ENCODE assay signal across 17 cellular contexts in the genomic region with DNA sequence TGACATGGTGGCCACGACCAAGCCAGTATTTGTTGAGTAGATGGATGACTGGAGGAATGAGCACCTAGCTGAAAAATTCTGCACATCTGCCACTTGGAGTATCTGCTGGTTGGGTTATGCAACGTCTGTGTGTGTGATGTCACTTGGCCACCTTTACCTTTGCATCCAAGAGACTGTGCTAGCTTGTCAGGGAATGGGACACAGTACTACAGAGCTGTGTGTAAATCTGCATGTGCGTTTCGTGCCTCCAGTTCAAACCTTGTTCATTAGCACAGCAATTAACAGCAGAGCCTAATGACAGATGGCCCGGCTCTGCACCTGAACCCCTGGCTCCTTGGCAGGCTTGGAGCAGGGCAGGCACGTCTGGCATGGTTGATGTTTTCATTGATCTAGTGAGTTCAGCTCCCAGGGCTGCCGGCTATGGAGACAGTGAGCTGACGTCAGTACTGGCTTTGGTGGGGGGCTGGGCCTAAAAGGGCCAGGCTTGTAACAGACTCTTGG.
DNase-seq lines count a peak whose midpoint lies in the region; ATAC-seq, FAIRE-seq and TF ChIP-seq lines count a peak whose summit lies in the region.
"Had no signal": no experiment of that assay in that cellular context is flagged by ENCODE, and none has a peak within 500 bp of the region (broad histone marks: within the 10 kb centered on the region; RNA-seq: fewer than 3 reads in every experiment).

No MANE protein-coding gene starts in this region.

- no peak for TF ChIP-seq CTCF in Caco-2 (IDR thresholded peaks at IDR 0.05; ENCODE audit: insufficient read depth in 1 of 2, low read depth in 1 of 2, low read length in 1 of 2, severe bottlenecking in 1 of 2, unreplicated experiment in 1 of 2)

- no peaks in the 10 kb centered on the region for H3K36me3 ChIP-seq in Caco-2 (ENCODE audit: control insufficient read depth, insufficient read depth, low read length)
- peaks cover 0 to 2% of the 10 kb centered on the region in 2 donors for H3K36me3 ChIP-seq in neuronal stem cell (replicated peaks in 1 of 2; ENCODE audit: control insufficient read depth in 2 of 2, insufficient read depth in 2 of 2, low read length in 2 of 2)
- H3K36me3 ChIP-seq in SJCRH30, result no peaks in the 10 kb centered on the region
- H3K36me3 ChIP-seq: esophagus muscularis mucosa, neural progenitor cell had no signal

- DNase-seq in Caco-2 (peak; percentile 46 to 66), SK-N-DZ (ENCODE audit: low spot score) (peak; percentile 24), frontal cortex (ENCODE audit: low spot score in 2 of 2) (peak; percentile 24 to 44), neuronal stem cell (ENCODE audit: low spot score) (no peak), HuH-7 (ENCODE audit: low spot score) (no peak), DMS153 treated with DMSO at 0.1 percent for 48 hours (lab: John Stamatoyannopoulos, UW; ENCODE audit: unreplicated experiment) (no peak), SJCRH30 (no peak)
- DNase-seq: activated CD4-positive, alpha-beta T cell treated with anti-CD3 and anti-CD28 coated beads for 4 hours; AML-193; central memory CD4-positive, alpha-beta T cell; KBM-7; NCI-H187 treated with DMSO at 0.1 percent for 48 hours had no signal

- H4K91ac ChIP-seq in neuronal stem cell (ENCODE audit: low read depth, low read length, poor library complexity), result no peak overlapping the region

- peaks cover 23% of the 10 kb centered on the region for H3K36me3 Mint-ChIP-seq in Caco-2 (ENCODE audit: insufficient read depth, unreplicated experiment)

- H3K9me3 Mint-ChIP-seq in Caco-2 (ENCODE audit: unreplicated experiment), result peaks cover 25% of the 10 kb centered on the region
- H3K9me3 Mint-ChIP-seq: activated T-helper 17 cell treated with anti-CD3 and anti-CD28 coated beads, Interleukin-2, amount 50 U/mL, for 72 hours; neural progenitor cell had no signal

- H2BK5ac ChIP-seq in neuronal stem cell (ENCODE audit: low read length), result no peak overlapping the region

- FAIRE-seq in frontal cortex (lab: Jason Lieb, UNC), result no peak
- FAIRE-seq: keratinocyte had no signal

- no peak overlapping the region for H2BK15ac ChIP-seq in neuronal stem cell (ENCODE audit: low read length)

- no peak for ATAC-seq in GM18520 (IDR thresholded peaks at IDR 0.05; ENCODE audit: unreplicated experiment)
- ATAC-seq: activated T-helper 17 cell treated with anti-CD3 and anti-CD28 coated beads, Interleukin-2, amount 50 U/mL, for 72 hours had no signal

- H3K27me3 ChIP-seq in Caco-2 (replicated peaks; ENCODE audit: control insufficient read depth, insufficient read depth, low read length), result no peaks in the 10 kb centered on the region
- no peaks in the 10 kb centered on the region for H3K27me3 ChIP-seq in neuronal stem cell (ENCODE audit: control insufficient read depth in 3 of 3, insufficient read depth in 3 of 3, low read depth in 1 of 3, low read length in 3 of 3)
- no peaks in the 10 kb centered on the region for H3K27me3 ChIP-seq in SJCRH30

- no peaks in the 10 kb centered on the region for H3K79me1 ChIP-seq in neuronal stem cell (ENCODE audit: low read depth, low read length)

- no peak overlapping the region for H3K4me3 Mint-ChIP-seq in Caco-2 (ENCODE audit: unreplicated experiment)
- H3K4me3 Mint-ChIP-seq: activated T-helper 17 cell treated with anti-CD3 and anti-CD28 coated beads, Interleukin-2, amount 50 U/mL, for 72 hours; neural progenitor cell had no signal

- H3K27ac ChIP-seq in neuronal stem cell (replicated peaks; ENCODE audit: low read length) (no peak overlapping the region), SJCRH30 (no peak overlapping the region)
- H3K27ac ChIP-seq: esophagus muscularis mucosa, neural progenitor cell had no signal

- H3K18ac ChIP-seq in neuronal stem cell (ENCODE audit: low read length), result no peak overlapping the region

- H3K4me1 ChIP-seq in Caco-2, result peaks cover 55% of the 10 kb centered on the region
- peaks cover 18 to 31% of the 10 kb centered on the region in 2 donors for H3K4me1 ChIP-seq in neuronal stem cell (ENCODE audit: control insufficient read depth in 2 of 2, insufficient read depth in 1 of 2, low read depth in 1 of 2, low read length in 2 of 2)
- peaks cover 16% of the 10 kb centered on the region for H3K4me1 ChIP-seq in SJCRH30
- H3K4me1 ChIP-seq: esophagus muscularis mucosa had no signal

- no peak overlapping the region for H4K8ac ChIP-seq in neuronal stem cell (ENCODE audit: low read depth, low read length)

- H3K9me3 ChIP-seq in Caco-2 (no peaks in the 10 kb centered on the region), neuronal stem cell (replicated peaks in 1 of 2; ENCODE audit: control insufficient read depth in 2 of 2, insufficient read depth in 1 of 2, low read depth in 1 of 2, low read length in 2 of 2) (no peaks in the 10 kb centered on the region), SJCRH30 (replicated peaks) (no peaks in the 10 kb centered on the region)
- H3K9me3 ChIP-seq: esophagus muscularis mucosa had no signal

- POLR2A ChIA-PET in Caco-2 (lab: Charles Lee), result interaction anchor here (0.9 kb wide), 1 partner anchor 30 kb away, joined by 4 read pairs; no protein-coding TSS in a partner anchor

- H3K9ac ChIP-seq in neuronal stem cell (ENCODE audit: low read depth, low read length, poor library complexity), result no peak overlapping the region
- H3K9ac ChIP-seq: neural progenitor cell had no signal

- no peak overlapping the region for H2AK5ac ChIP-seq in neuronal stem cell (ENCODE audit: low read depth, low read length)

- H2BK12ac ChIP-seq in neuronal stem cell (ENCODE audit: low read length), result no peak overlapping the region

- no peak overlapping the region for H3K14ac ChIP-seq in neuronal stem cell (ENCODE audit: low read length)

- CTCF ChIA-PET in Caco-2 (lab: Charles Lee), result interaction anchor here (1.2 kb wide), 1 partner anchor 40 kb away, joined by 3 read pairs; no protein-coding TSS in a partner anchor

- no TSS peak for BruUV-seq in Caco-2 (replicated peaks; lab: Mats Ljungman, UMichigan)

- H3K27ac Mint-ChIP-seq in Caco-2 (ENCODE audit: unreplicated experiment), result peak overlapping the region; percentile 86
- H3K27ac Mint-ChIP-seq: activated T-helper 17 cell treated with anti-CD3 and anti-CD28 coated beads, Interleukin-2, amount 50 U/mL, for 72 hours; neural progenitor cell had no signal

- no peak overlapping the region for H3K4me3 ChIP-seq in Caco-2 (ENCODE audit: low read depth, low read length)
- H3K4me3 ChIP-seq in neuronal stem cell (ENCODE audit: low read length in 2 of 2), result no peak overlapping the region
- no peak overlapping the region for H3K4me3 ChIP-seq in SJCRH30
- H3K4me3 ChIP-seq: esophagus muscularis mucosa, neural progenitor cell had no signal

- H3K23ac ChIP-seq in neuronal stem cell (ENCODE audit: low read depth, low read length, poor library complexity), result no peak overlapping the region

- intact Hi-C loops in Caco-2 (cut with micrococcal nuclease; ENCODE audit: unreplicated experiment), result loop anchor here (2.0 kb wide), 1 partner anchor 81 kb away; no protein-coding TSS in a partner anchor

- no peak overlapping the region for H3K4me2 ChIP-seq in neuronal stem cell (ENCODE audit: insufficient read depth, low read length, poor library complexity, severe bottlenecking)
- H3K4me2 ChIP-seq: neural progenitor cell had no signal

- peaks cover 54% of the 10 kb centered on the region for H3K4me1 Mint-ChIP-seq in Caco-2 (ENCODE audit: low read depth, unreplicated experiment)
- H3K4me1 Mint-ChIP-seq: activated T-helper 17 cell treated with anti-CD3 and anti-CD28 coated beads, Interleukin-2, amount 50 U/mL, for 72 hours had no signal

- no CpG with 5 or more reads among the region's 8 CpGs for WGBS in neuronal stem cell (ENCODE audit: extremely low coverage in 2 of 2, insufficient read length in 2 of 2, insufficient replicate concordance in 1 of 2), 2 donors

- H3K27me3 Mint-ChIP-seq in Caco-2 (ENCODE audit: insufficient read depth, unreplicated experiment), result no peaks in the 10 kb centered on the region

- no peak overlapping the region for H2BK120ac ChIP-seq in neuronal stem cell (ENCODE audit: low read depth, low read length)

- no peak overlapping the region for H3K4ac ChIP-seq in neuronal stem cell (ENCODE audit: low read length)

- peak overlapping the region; percentile 85 for H2AFZ ChIP-seq in neuronal stem cell (ENCODE audit: low read length)
- H2AFZ ChIP-seq: neural progenitor cell had no signal

Comparison
In these comparisons a context has a peak if more than half of its experiments do, and no peak if none do; other contexts are left out.
1. DNase-seq: peak in Caco-2 (2 of 2), SK-N-DZ (single experiment) and frontal cortex (2 of 2); none in neuronal stem cell (single experiment), HuH-7 (single experiment), DMS153 treated with DMSO at 0.1 percent for 48 hours (single experiment) and SJCRH30 (0 of 2).